ENCODE assay signal across 15 cellular contexts in the genomic region with DNA sequence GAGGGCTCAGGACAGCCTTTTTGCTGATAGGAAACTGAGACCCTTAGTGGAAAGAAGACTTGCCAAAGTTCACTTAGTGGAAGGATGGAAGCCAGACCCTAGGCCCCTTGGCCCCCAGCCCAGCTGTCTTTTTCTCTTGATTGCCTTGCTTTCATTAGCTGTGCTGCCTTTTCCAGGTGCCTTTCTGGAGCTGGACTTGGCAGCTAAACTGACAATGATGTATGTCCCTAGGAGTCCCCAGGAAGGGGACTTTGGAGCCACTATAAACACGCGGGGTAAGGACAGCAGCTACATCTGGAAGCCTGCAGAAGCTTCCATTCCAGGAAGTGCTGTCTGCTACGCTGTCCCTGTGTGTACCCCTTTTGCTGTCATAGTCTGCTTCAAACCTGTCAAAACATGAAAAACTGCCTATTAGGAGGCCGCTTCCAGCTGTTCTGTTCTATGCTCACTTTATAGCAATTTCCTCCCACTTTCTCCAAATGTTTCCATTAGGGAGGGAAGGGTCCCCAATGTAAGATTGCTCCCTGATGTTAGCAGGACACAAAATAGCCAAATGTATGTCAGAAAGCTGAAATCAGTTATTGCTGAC.
A peak's percentile ranks its signal among the peaks of the same experiment; 100 is the strongest.
DNase-seq lines count a peak whose midpoint lies in the region; FAIRE-seq and TF ChIP-seq lines count a peak whose summit lies in the region.
"Had no signal": no experiment of that assay in that cellular context is flagged by ENCODE, and none has a peak within 500 bp of the region (broad histone marks: within the 10 kb centered on the region; RNA-seq: fewer than 3 reads in every experiment).

No MANE protein-coding gene starts in this region.

- H4K8ac ChIP-seq in mesenchymal stem cell (ENCODE audit: low read length): no peak overlapping the region

- no peak overlapping the region for H3K4me2 ChIP-seq in mesenchymal stem cell (ENCODE audit: low read length, poor library complexity, severe bottlenecking)
- H3K4me2 ChIP-seq: A549, BLaER1, GM23338 had no signal

- H3K9me3 ChIP-seq in HEK293 (ENCODE audit: control insufficient read depth, insufficient read depth, low read depth, low read length) (no peaks in the 10 kb centered on the region), small intestine (ENCODE audit: control insufficient read depth, low read depth) (no peaks in the 10 kb centered on the region), mesenchymal stem cell (ENCODE audit: control insufficient read depth, low read length) (no peaks in the 10 kb centered on the region)
- H3K9me3 ChIP-seq: A549, BLaER1 had no signal

- no peak overlapping the region for H3K4ac ChIP-seq in mesenchymal stem cell (ENCODE audit: low read depth in 1 of 2, low read length in 2 of 2)

- H3K36me3 ChIP-seq in HEK293 (ENCODE audit: control insufficient read depth in 2 of 2, insufficient read depth in 1 of 2, low read length in 2 of 2) (no peaks in the 10 kb centered on the region), small intestine (ENCODE audit: control insufficient read depth in 2 of 2, insufficient read depth in 2 of 2, low read length in 2 of 2) (no peaks in the 10 kb centered on the region), mesenchymal stem cell (ENCODE audit: control insufficient read depth in 1 of 2, insufficient read depth in 2 of 2, low read depth in 1 of 2, low read length in 2 of 2) (no peaks in the 10 kb centered on the region)
- H3K36me3 ChIP-seq: BLaER1 had no signal

- H2BK120ac ChIP-seq in mesenchymal stem cell (ENCODE audit: low read depth, low read length): no peak overlapping the region

- H2AK5ac ChIP-seq in mesenchymal stem cell (ENCODE audit: low read length, severe bottlenecking): no peak overlapping the region

- POLR2A ChIA-PET in HEK293 (lab: Yijun Ruan, JAX): no interaction called here

- CTCF ChIA-PET in HEK293 (lab: Yijun Ruan, JAX): interaction anchor here (0.5 to 9.7 kb wide), 5 partner anchors 39 to 188 kb away, joined by 3 to 284 read pairs (median 5); partner anchors contain the start of gene RAG1

- 11 to 29% (median 25%) methylated on average over 4 of the region's 4 CpGs for WGBS in small intestine, 3 donors
- 10% methylated on average over 4 of the region's 4 CpGs for WGBS in mesenchymal stem cell

- H3K23ac ChIP-seq in mesenchymal stem cell (ENCODE audit: low read length in 2 of 2): no peak overlapping the region

- H3K27ac ChIP-seq in HEK293 (ENCODE audit: extremely low read depth, low read depth, low read length) (no peak overlapping the region), small intestine (ENCODE audit: low read depth in 1 of 2, low read length in 1 of 2) (no peak overlapping the region), mesenchymal stem cell (ENCODE audit: low read length, poor library complexity, severe bottlenecking) (no peak overlapping the region)
- H3K27ac ChIP-seq: A549, BLaER1 had no signal

- no peak for TF ChIP-seq CTCF in HEK293 (tag by site-specific recombination; IDR thresholded peaks at IDR 0.05)

- H2AFZ ChIP-seq in mesenchymal stem cell (ENCODE audit: low read depth, low read length): no peak overlapping the region
- H2AFZ ChIP-seq: GM23338 had no signal

- H3K4me3 ChIP-seq in HEK293 (ENCODE audit: low read depth, low read length) (no peak overlapping the region), small intestine (ENCODE audit: low read depth in 1 of 2, low read length in 2 of 2) (no peak overlapping the region), mesenchymal stem cell (ENCODE audit: insufficient read depth in 1 of 2, low read depth in 1 of 2, low read length in 2 of 2) (no peak overlapping the region)
- H3K4me3 ChIP-seq: A549, BLaER1, GM23338 had no signal

- H3K4me1 ChIP-seq in HEK293 (ENCODE audit: control insufficient read depth, insufficient read depth, low read length) (no peaks in the 10 kb centered on the region), small intestine (ENCODE audit: control insufficient read depth in 2 of 2, insufficient read depth in 1 of 2, low read depth in 1 of 2, low read length in 1 of 2) (peaks cover 0 to 2% of the 10 kb centered on the region in 2 donors), mesenchymal stem cell (ENCODE audit: control insufficient read depth, insufficient read depth, low read depth, low read length) (no peaks in the 10 kb centered on the region)
- H3K4me1 ChIP-seq: A549, BLaER1 had no signal

- no peak overlapping the region for H2BK12ac ChIP-seq in mesenchymal stem cell (ENCODE audit: low read length in 2 of 2)

- H3K79me1 ChIP-seq in mesenchymal stem cell (replicated peaks; ENCODE audit: low read length, poor library complexity, severe bottlenecking): no peaks in the 10 kb centered on the region

- H3K14ac ChIP-seq in mesenchymal stem cell (ENCODE audit: low read length in 2 of 2): no peak overlapping the region

- no peak overlapping the region for H2BK5ac ChIP-seq in mesenchymal stem cell (ENCODE audit: low read depth, low read length, poor library complexity, severe bottlenecking)

- no peak overlapping the region for H3K9ac ChIP-seq in mesenchymal stem cell (ENCODE audit: low read length)
- H3K9ac ChIP-seq: BLaER1 had no signal

- no peak overlapping the region for H2BK15ac ChIP-seq in mesenchymal stem cell (ENCODE audit: low read depth, poor library complexity, severe bottlenecking)

- no peaks in the 10 kb centered on the region for H3K27me3 ChIP-seq in small intestine (ENCODE audit: control insufficient read depth in 2 of 2, insufficient read depth in 2 of 2, low read length in 2 of 2)
- H3K27me3 ChIP-seq in mesenchymal stem cell (ENCODE audit: control insufficient read depth in 1 of 2, insufficient read depth in 1 of 2, low read length in 2 of 2): peaks cover 0 to 24% of the 10 kb centered on the region in 2 experiments
- H3K27me3 ChIP-seq: BLaER1 had no signal

- no peak overlapping the region for H3K18ac ChIP-seq in mesenchymal stem cell (ENCODE audit: low read depth in 1 of 2, low read length in 2 of 2)

- FAIRE-seq in small intestine (lab: Jason Lieb, UNC): no peak
- FAIRE-seq: A549 had no signal

- DNase-seq in SK-N-DZ (ENCODE audit: low spot score): peak; percentile 71
- DNase-seq in left kidney (ENCODE audit: low read depth, low spot score): peak; percentile 59
- DNase-seq in small intestine: peak; percentile 21
- no peak for DNase-seq in activated T-cell treated with anti-CD3 and anti-CD28 coated beads, Interleukin-2, amount 50 U/mL, for 1 hour
- DNase-seq in mesenchymal stem cell: no peak
- DNase-seq in central memory CD4-positive, alpha-beta T cell: no peak
- DNase-seq: CD8-positive, alpha-beta memory T cell; DMS53; GF-D8; H7; IMR-90 had no signal

- H4K91ac ChIP-seq in mesenchymal stem cell (ENCODE audit: low read length): no peak overlapping the region

TF ChIP-seq in HEK293, 187 proteins besides CTCF, POLR2A, EP300 and RAD21:
- TF ChIP-seq FEZF1 (tag by site-specific recombination; IDR thresholded peaks at IDR 0.05) (0 out of 2 replicates have a peak, but pooled peaks have one; percentile 14), ZNF214 (tag by site-specific recombination; IDR thresholded peaks at IDR 0.05; ENCODE audit: borderline replicate concordance) (no peak)
TF ChIP-seq in HEK293: peak in this region for 1.

Comparison
In these comparisons a context has a peak if more than half of its experiments do, and no peak if none do; other contexts are left out.
1. DNase-seq: peak in SK-N-DZ (single experiment), left kidney (single experiment) and small intestine (single experiment); none in activated T-cell treated with anti-CD3 and anti-CD28 coated beads, Interleukin-2, amount 50 U/mL, for 1 hour (single experiment), mesenchymal stem cell (single experiment) and central memory CD4-positive, alpha-beta T cell (single experiment).